In the genomic region with DNA sequence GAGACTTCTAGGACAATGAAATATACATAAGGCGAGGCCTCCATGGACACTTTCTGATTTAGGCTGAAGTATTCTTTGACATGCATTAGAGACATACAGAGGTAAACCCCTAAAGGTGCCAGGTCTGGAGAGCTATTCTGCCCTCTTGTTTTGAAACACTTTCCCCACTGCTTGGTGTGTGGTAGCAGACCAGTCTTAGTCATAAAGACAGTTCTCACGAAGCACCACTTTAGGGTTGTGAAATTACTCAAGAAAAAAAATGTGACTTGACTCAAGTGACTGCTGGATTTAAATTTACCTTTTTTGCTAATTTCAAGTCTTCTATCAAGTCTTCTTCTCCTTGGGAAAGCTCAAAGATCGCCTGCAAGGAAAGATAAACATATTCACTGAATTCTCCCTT, we compare ENCODE assay signal across 8 cellular contexts. TPM values are rescaled to one million over a fixed set of nuclear protein-coding genes. Genes with fewer than 3 reads are reported as not detected.
DNase-seq lines count a peak whose midpoint lies in the region; ATAC-seq and TF ChIP-seq lines count a peak whose summit lies in the region.

No MANE protein-coding gene starts in this region.

- intact Hi-C loops in heart right ventricle (cut with DNase I): loop anchor here in 2 of 10 donors (5.0 kb wide), 1 partner anchor 44 kb away; no protein-coding TSS in a partner anchor

- no peak overlapping the region for H2BK15ac ChIP-seq in mesendoderm (replicated peaks; ENCODE audit: low read depth)

- H3K4me2 ChIP-seq in mesendoderm (ENCODE audit: low read length): no peak overlapping the region

- H3K18ac ChIP-seq in mesendoderm (ENCODE audit: low read length): no peak overlapping the region

- H4K8ac ChIP-seq in mesendoderm (ENCODE audit: low read depth, low read length): no peak overlapping the region

- H3K36me3 ChIP-seq in mesendoderm (ENCODE audit: control insufficient read depth, insufficient read depth, low read length): no peaks in the 10 kb centered on the region
- H3K36me3 ChIP-seq in heart right ventricle: peaks cover 0 to 76% (median 20%) of the 10 kb centered on the region in 9 donors

- peak; percentile 73 for ATAC-seq in HG03159 (IDR thresholded peaks at IDR 0.05; ENCODE audit: unreplicated experiment)
- ATAC-seq in activated naive CD4-positive, alpha-beta T cell treated with anti-CD3 and anti-CD28 coated beads, Interleukin-2, amount 50 U/mL, for 72 hours: peak; percentile 99
- ATAC-seq in heart right ventricle: no peak

- H2AK5ac ChIP-seq in mesendoderm (ENCODE audit: low read length): no peak overlapping the region

- WGBS in mesendoderm (ENCODE audit: extremely low coverage, insufficient coverage, low lambda C conversion rate): no CpG with 5 or more reads among the region's 3 CpGs
- WGBS in heart right ventricle, 2 donors: 61 to 79% methylated on average over 3 of the region's 3 CpGs

- H3K9me3 Mint-ChIP-seq in activated naive CD4-positive, alpha-beta T cell treated with anti-CD3 and anti-CD28 coated beads, Interleukin-2, amount 50 U/mL, for 72 hours: peaks cover 0 to 11% of the 10 kb centered on the region in 2 donors

- H3K27me3 ChIP-seq in mesendoderm (ENCODE audit: insufficient read depth, low read length, poor library complexity) (no peaks in the 10 kb centered on the region), heart right ventricle (no peaks in the 10 kb centered on the region)

- DNase-seq in stimulated activated naive CD4-positive, alpha-beta T cell treated with Interleukin-2 at 50 U/mL for 16 hours (lab: John Stamatoyannopoulos, UW): peak; percentile 9
- no peak for DNase-seq in stimulated activated naive CD4-positive, alpha-beta T cell (lab: John Stamatoyannopoulos, UW)
- DNase-seq in activated naive CD4-positive, alpha-beta T cell treated with anti-CD3 and anti-CD28 coated beads, Interleukin-2, amount 50 U/mL, for 72 hours (ENCODE audit: low spot score in 2 of 2): peak in 1 of 2 donors; percentile 56
- DNase-seq in mesendoderm: no peak
- DNase-seq in heart right ventricle: no peak
- no peak for DNase-seq in T1000 (lab: John Stamatoyannopoulos, UW)
- DNase-seq in retina: no peak

- H3K4me1 ChIP-seq in mesendoderm (ENCODE audit: control insufficient read depth, low read depth, low read length): no peaks in the 10 kb centered on the region
- H3K4me1 ChIP-seq in heart right ventricle: peaks cover 9 to 77% (median 30%) of the 10 kb centered on the region in 9 donors

- H3K79me2 ChIP-seq in mesendoderm (ENCODE audit: control insufficient read depth, insufficient read depth, low read length): no peaks in the 10 kb centered on the region

- H3K4me3 ChIP-seq in mesendoderm (ENCODE audit: low read length) (no peak overlapping the region), heart right ventricle (no peak overlapping the region)

- H3K56ac ChIP-seq in mesendoderm (ENCODE audit: low read length): no peak overlapping the region

- no peak overlapping the region for H4K5ac ChIP-seq in mesendoderm (ENCODE audit: low read length)

- H3K9me3 ChIP-seq in heart right ventricle: no peaks in the 10 kb centered on the region

- H3K27ac ChIP-seq in mesendoderm (ENCODE audit: low read depth, low read length) (no peak overlapping the region), heart right ventricle (peak overlapping the region in 1 of 10 donors; percentile 91)

- peak overlapping the region; percentile 78 to 86 for H3K27ac Mint-ChIP-seq in activated naive CD4-positive, alpha-beta T cell treated with anti-CD3 and anti-CD28 coated beads, Interleukin-2, amount 50 U/mL, for 72 hours

- no peak overlapping the region for H3K23ac ChIP-seq in mesendoderm (ENCODE audit: low read length)

- H3K79me1 ChIP-seq in mesendoderm (ENCODE audit: low read length): no peaks in the 10 kb centered on the region

- peaks cover 41 to 64% of the 10 kb centered on the region in 2 donors for H3K36me3 Mint-ChIP-seq in activated naive CD4-positive, alpha-beta T cell treated with anti-CD3 and anti-CD28 coated beads, Interleukin-2, amount 50 U/mL, for 72 hours

- TF ChIP-seq CTCF in heart right ventricle (IDR thresholded peaks at IDR 0.05): no peak

- H3K4ac ChIP-seq in mesendoderm (ENCODE audit: low read depth, low read length): no peak overlapping the region

- no peak overlapping the region for H2BK5ac ChIP-seq in mesendoderm (ENCODE audit: low read length)

- no peak overlapping the region for H2BK120ac ChIP-seq in mesendoderm (ENCODE audit: low read depth, low read length)

- H3K9ac ChIP-seq in mesendoderm (ENCODE audit: low read length): no peak overlapping the region

RNA-seq across cellular contexts. Expression of a gene that starts 48.5 kb away (rescaled TPM):
- total RNA-seq in activated naive CD4-positive, alpha-beta T cell treated with anti-CD3 and anti-CD28 coated beads, Interleukin-2, amount 50 U/mL, for 72 hours: 10 to 100 TPM; 35.7 to 54.0 TPM
- polyA plus RNA-seq in mesendoderm (2013, experiment 1 of 2): 2.7 TPM
- polyA plus RNA-seq in mesendoderm (2013, experiment 2 of 2): 2.8 TPM
- total RNA-seq in heart right ventricle: 10 to 100 TPM; 12.8 to 26.1 (median 17.9) TPM
- 1 to 10 TPM; 6.6 to 7.4 TPM for polyA plus RNA-seq in heart right ventricle

Comparison
In these comparisons a context has a peak if more than half of its experiments do, and no peak if none do; other contexts are left out.
1. ATAC-seq: peak in HG03159 (single experiment) and activated naive CD4-positive, alpha-beta T cell treated with anti-CD3 and anti-CD28 coated beads, Interleukin-2, amount 50 U/mL, for 72 hours (2 of 2); none in heart right ventricle (0 of 8).